In the genomic region with DNA sequence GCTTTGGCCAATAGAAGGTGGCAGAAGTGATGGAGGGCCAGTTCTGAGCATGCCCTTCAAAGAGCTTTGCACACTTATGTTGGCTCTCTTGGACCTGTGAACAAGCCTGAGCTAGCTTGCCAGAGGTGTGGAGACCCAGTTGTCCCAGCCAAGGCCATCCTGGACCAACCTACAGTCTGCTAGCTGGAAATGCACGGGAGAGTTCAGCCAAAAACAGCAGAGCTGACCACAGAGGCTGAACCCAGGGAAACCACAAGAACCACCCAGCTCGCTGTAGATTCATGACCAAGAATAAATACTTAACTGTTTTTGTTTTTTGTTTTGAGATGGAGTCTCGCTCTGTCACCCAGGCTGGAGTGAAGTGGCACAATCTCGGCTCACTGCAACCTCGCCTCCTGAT, we compare ENCODE assay signal across 22 cellular contexts.
DNase-seq lines count a peak whose midpoint lies in the region; ATAC-seq and TF ChIP-seq lines count a peak whose summit lies in the region.
"Had no signal": no experiment of that assay in that cellular context is flagged by ENCODE, and none has a peak within 500 bp of the region (broad histone marks: within the 10 kb centered on the region; RNA-seq: fewer than 3 reads in every experiment).

No MANE protein-coding gene starts in this region.

- no peak overlapping the region for H2AFZ ChIP-seq in mammary epithelial cell (ENCODE audit: low read depth, low read length)

- no peaks in the 10 kb centered on the region for H3K79me2 ChIP-seq in mammary epithelial cell (ENCODE audit: insufficient read depth, low read length)

- H3K9me3 ChIP-seq in mammary epithelial cell (replicated peaks; ENCODE audit: insufficient read depth, low read length) = no peaks in the 10 kb centered on the region
- H3K9me3 ChIP-seq in ovary = no peaks in the 10 kb centered on the region
- no peaks in the 10 kb centered on the region for H3K9me3 ChIP-seq in thyroid gland
- H3K9me3 ChIP-seq: Peyer's patch, suprapubic skin had no signal

- H3K27ac ChIP-seq in mammary epithelial cell (ENCODE audit: insufficient read depth, low read depth, low read length) = no peak overlapping the region
- H3K27ac ChIP-seq in ovary = no peak overlapping the region
- H3K27ac ChIP-seq in thyroid gland = no peak overlapping the region
- H3K27ac ChIP-seq: Peyer's patch, suprapubic skin had no signal

- TF ChIP-seq POLR2A in ovary (IDR thresholded peaks at IDR 0.05) (no peak), thyroid gland (IDR thresholded peaks at IDR 0.05) (no peak)

- peak; percentile 89 for ATAC-seq in sciatic nerve
- ATAC-seq: CD8-positive, alpha-beta T cell; natural killer cell; stimulated activated effector memory CD8-positive, alpha-beta T cell treated with anti-CD3 and anti-CD28 coated beads, Interleukin-12 subunit alpha, Interleukin-12 subunit beta, amount 100 ng/mL, for 72 hours had no signal

- dilution Hi-C loops in mammary epithelial cell (cut with HindIII; ENCODE audit: low sequenced_read_pairs) = loop anchor here (5.0 kb wide), 1 partner anchor 86 kb away; no protein-coding TSS in a partner anchor

- H3K4me1 ChIP-seq in mammary epithelial cell (ENCODE audit: insufficient read depth, low read length) (no peaks in the 10 kb centered on the region), ovary (ENCODE audit: insufficient read depth) (no peaks in the 10 kb centered on the region), thyroid gland (no peaks in the 10 kb centered on the region)
- H3K4me1 ChIP-seq: Peyer's patch, suprapubic skin had no signal

- H3K4me3 ChIP-seq in mammary epithelial cell (replicated peaks in 1 of 3; ENCODE audit: insufficient read depth in 1 of 3, low read depth in 2 of 3, low read length in 3 of 3) (no peak overlapping the region), ovary (no peak overlapping the region), thyroid gland (replicated peaks in 1 of 3) (no peak overlapping the region)
- H3K4me3 ChIP-seq: Peyer's patch, suprapubic skin had no signal

- H3K27me3 ChIP-seq in mammary epithelial cell (ENCODE audit: insufficient read depth, low read length) (peaks cover 7% of the 10 kb centered on the region), ovary (no peaks in the 10 kb centered on the region), thyroid gland (no peaks in the 10 kb centered on the region)
- H3K27me3 ChIP-seq: Peyer's patch had no signal

- DNase-seq in EH (ENCODE audit: low read depth) = peak; percentile 4
- peak; percentile 7 for DNase-seq in OCI-M1 (lab: John Stamatoyannopoulos, UW)
- DNase-seq in mammary epithelial cell = peak; percentile 24
- peak; percentile 65 for DNase-seq in sciatic nerve (ENCODE audit: low spot score)
- no peak for DNase-seq in ovary
- DNase-seq in thyroid gland = no peak
- DNase-seq in KBM-7 = no peak
- DNase-seq in activated naive CD4-positive, alpha-beta T cell treated with Interleukin-2 at 50 U/mL for 16 hours = no peak
- DNase-seq: activated CD4-positive, alpha-beta T cell treated with anti-CD3 and anti-CD28 coated beads, Interleukin-2, amount 50 U/mL, for 1 hour; activated naive CD8-positive, alpha-beta T cell treated with anti-CD3 and anti-CD28 coated beads for 36 hours; CD8-positive, alpha-beta T cell; cortex of kidney; DMS153; endodermal cell; GDM1; mesendoderm; natural killer cell; NCI-H1417; Peyer's patch; T-helper 2 cell had no signal

- no TSS peak for BruUV-seq in mammary epithelial cell (replicated peaks; lab: Mats Ljungman, UMichigan)

- in situ Hi-C loops in mammary epithelial cell (cut with MboI; ENCODE audit: low sequenced_read_pairs in 2 of 2) (no loop called here), KBM-7 (cut with MboI; ENCODE audit: low pct_unique_long_range_greater_than_20kb, low sequenced_read_pairs) (no loop called here)

- no peak for TF ChIP-seq EP300 in ovary (IDR thresholded peaks at IDR 0.05)

- H3K36me3 ChIP-seq in mammary epithelial cell (ENCODE audit: insufficient read depth, low read length) (no peaks in the 10 kb centered on the region), ovary (no peaks in the 10 kb centered on the region), thyroid gland (no peaks in the 10 kb centered on the region)
- H3K36me3 ChIP-seq: Peyer's patch, suprapubic skin had no signal

- intact Hi-C loops in mammary epithelial cell (cut with micrococcal nuclease) (no loop called here), sciatic nerve (cut with DNase I) (no loop called here), ovary (cut with DNase I) (no loop called here), thyroid gland (cut with DNase I) (no loop called here)

- WGBS in mammary epithelial cell (ENCODE audit: low coverage, missing lambda C conversion rate) = 63% methylated on average over 5 of the region's 5 CpGs
- WGBS in ovary, 3 donors = 31 to 47% (median 35%) methylated on average over 5 of the region's 5 CpGs
- 69% methylated on average over 5 of the region's 5 CpGs for WGBS in thyroid gland, 2 donors

- no peak overlapping the region for H3K9ac ChIP-seq in mammary epithelial cell (ENCODE audit: insufficient read depth, low read length)

- no peaks in the 10 kb centered on the region for H4K20me1 ChIP-seq in mammary epithelial cell (ENCODE audit: insufficient read depth, low read length)

- H3K4me2 ChIP-seq in mammary epithelial cell (ENCODE audit: insufficient read depth, low read depth, low read length) = no peak overlapping the region

- TF ChIP-seq CTCF in mammary epithelial cell (conservative IDR thresholded peaks at IDR 0.05 in 1 of 2, IDR thresholded peaks at IDR 0.05 in 1 of 2; ENCODE audit: extremely low read depth in 1 of 2, insufficient read depth in 1 of 2, low read depth in 1 of 2, low read length in 2 of 2) (no peak), ovary (IDR thresholded peaks at IDR 0.05) (no peak), thyroid gland (IDR thresholded peaks at IDR 0.05) (no peak)

- CTCF ChIA-PET in mammary epithelial cell (lab: Charles Lee; ENCODE audit: low non-redundant PET) = no interaction called here

Comparison
In these comparisons a context has a peak if more than half of its experiments do, and no peak if none do; other contexts are left out.
1. DNase-seq: peak in EH (single experiment), OCI-M1 (single experiment), mammary epithelial cell (single experiment) and sciatic nerve (single experiment); none in ovary (0 of 5), thyroid gland (0 of 2), KBM-7 (single experiment) and activated naive CD4-positive, alpha-beta T cell treated with Interleukin-2 at 50 U/mL for 16 hours (single experiment).